ENCODE assay signal across 9 cellular contexts in the genomic region with DNA sequence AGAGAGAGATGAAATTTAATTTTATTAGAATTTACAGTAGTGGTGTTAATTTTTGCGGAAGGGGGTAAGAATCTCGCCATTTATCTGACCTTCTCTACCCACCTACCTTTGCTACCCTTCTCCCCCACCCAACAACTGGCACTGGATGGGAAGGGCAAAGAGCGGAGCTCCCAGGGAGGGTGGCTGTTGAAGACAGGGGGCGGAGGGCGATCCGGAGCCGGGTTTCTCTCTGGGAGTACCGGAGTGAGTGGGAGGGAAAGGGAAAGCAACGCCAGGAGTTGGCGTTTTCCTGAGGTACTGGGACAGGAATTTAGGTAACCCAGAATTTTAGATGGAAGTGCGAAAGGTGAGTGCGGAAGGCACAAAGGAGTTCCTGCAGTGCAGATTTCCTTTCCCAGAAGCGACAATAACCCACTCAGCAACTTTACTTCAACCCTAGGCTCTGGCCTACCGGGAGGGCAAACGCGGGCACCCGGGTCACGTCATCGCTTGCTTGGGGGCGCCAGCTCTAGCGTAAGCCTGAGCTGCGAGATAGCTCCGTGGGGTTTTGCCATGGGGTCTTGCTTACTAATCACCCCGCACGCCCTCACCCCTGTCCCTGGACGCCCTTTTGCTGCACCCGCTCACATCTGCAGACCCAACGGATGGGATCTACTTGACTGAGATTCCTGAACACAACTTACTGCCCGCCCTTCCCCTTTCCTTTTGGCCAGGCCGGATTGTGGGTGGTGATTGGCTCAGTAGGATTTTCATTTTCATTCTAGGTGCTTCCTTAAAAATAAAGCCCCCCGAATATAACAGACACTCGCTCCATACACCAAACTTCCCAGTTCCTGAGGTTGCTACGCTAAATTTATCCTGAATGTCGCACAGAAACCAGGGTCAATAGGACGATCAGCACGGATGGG.
A peak's percentile ranks its signal among the peaks of the same experiment; 100 is the strongest.
DNase-seq lines count a peak whose midpoint lies in the region; ATAC-seq, FAIRE-seq and TF ChIP-seq lines count a peak whose summit lies in the region.
"Had no signal": no experiment of that assay in that cellular context is flagged by ENCODE, and none has a peak within 500 bp of the region (broad histone marks: within the 10 kb centered on the region; RNA-seq: fewer than 3 reads in every experiment).

No MANE protein-coding gene starts in this region.

- H3K4me3 ChIP-seq in adipocyte (ENCODE audit: low read length), result peak overlapping the region; percentile 73
- H3K4me3 ChIP-seq in kidney (ENCODE audit: low read length in 2 of 2), result peak overlapping the region; percentile 66 to 78
- peak overlapping the region in 4 of 5 donors; percentile 49 to 59 (median 55) for H3K4me3 ChIP-seq in subcutaneous abdominal adipose tissue (ENCODE audit: low read depth in 1 of 5, low read length in 5 of 5)
- H3K4me3 ChIP-seq in CD8-positive, alpha-beta memory T cell (ENCODE audit: low read length), result no peak overlapping the region

- peaks cover 75 to 91% of the 10 kb centered on the region in 2 donors for H3K27me3 Mint-ChIP-seq in stimulated activated naive B cell treated with anti-CD40 and anti-IgM and Interleukin-4, amounts not matched to agents 10 μg/mL and 1 μg/mL and 100 μg/mL, for 72 hours
- peaks cover 46 to 72% of the 10 kb centered on the region in 2 donors for H3K27me3 Mint-ChIP-seq in CD8-positive, alpha-beta memory T cell

- TF ChIP-seq CTCF in kidney (IDR thresholded peaks at IDR 0.05; ENCODE audit: borderline replicate concordance, extremely low read depth, insufficient read depth), result no peak

- DNase-seq in NCI-H748 (lab: John Stamatoyannopoulos, UW; ENCODE audit: unreplicated experiment), result peak; percentile 3
- no peak for DNase-seq in NCI-H748 treated with DMSO at 0.1 percent for 48 hours (lab: John Stamatoyannopoulos, UW)
- DNase-seq in adipocyte (ENCODE audit: low read depth), result no peak
- peak; percentile 64 for DNase-seq in kidney
- DNase-seq in stimulated activated naive B cell treated with anti-CD40 and anti-IgM and Interleukin-4, amounts not matched to agents 10 μg/mL and 1 μg/mL and 100 μg/mL, for 72 hours, result no peak
- DNase-seq in CD8-positive, alpha-beta memory T cell, result no peak
- no peak for DNase-seq in HuH-7.5 (ENCODE audit: low spot score)
- DNase-seq: erythroblast had no signal

- H3K9me3 Mint-ChIP-seq in stimulated activated naive B cell treated with anti-CD40 and anti-IgM and Interleukin-4, amounts not matched to agents 10 μg/mL and 1 μg/mL and 100 μg/mL, for 72 hours, result peaks cover 0 to 2% of the 10 kb centered on the region in 2 donors
- peaks cover 0 to 30% (median 24%) of the 10 kb centered on the region in 5 donors for H3K9me3 Mint-ChIP-seq in CD8-positive, alpha-beta memory T cell

- H3K27ac Mint-ChIP-seq in stimulated activated naive B cell treated with anti-CD40 and anti-IgM and Interleukin-4, amounts not matched to agents 10 μg/mL and 1 μg/mL and 100 μg/mL, for 72 hours, result no peak overlapping the region
- H3K27ac Mint-ChIP-seq in CD8-positive, alpha-beta memory T cell, result no peak overlapping the region

- H3K9ac ChIP-seq in adipocyte (ENCODE audit: low read length), result no peak overlapping the region
- peak overlapping the region; percentile 77 to 90 for H3K9ac ChIP-seq in kidney (ENCODE audit: low read length in 2 of 2)
- no peak overlapping the region for H3K9ac ChIP-seq in subcutaneous abdominal adipose tissue (ENCODE audit: low read length in 5 of 5)

- H3K36me3 ChIP-seq in adipocyte (ENCODE audit: control insufficient read depth, insufficient read depth, low read length, severe bottlenecking) (no peaks in the 10 kb centered on the region), kidney (ENCODE audit: control insufficient read depth in 1 of 2, insufficient read depth in 2 of 2, low read length in 2 of 2) (no peaks in the 10 kb centered on the region), subcutaneous abdominal adipose tissue (ENCODE audit: control insufficient read depth in 5 of 5, insufficient read depth in 5 of 5, low read length in 5 of 5) (no peaks in the 10 kb centered on the region)
- H3K36me3 ChIP-seq in CD8-positive, alpha-beta memory T cell (ENCODE audit: insufficient read depth, low read length), result no peaks in the 10 kb centered on the region

- peaks cover 12 to 23% of the 10 kb centered on the region in 2 donors for H3K4me1 Mint-ChIP-seq in stimulated activated naive B cell treated with anti-CD40 and anti-IgM and Interleukin-4, amounts not matched to agents 10 μg/mL and 1 μg/mL and 100 μg/mL, for 72 hours
- peaks cover 0 to 3% (median 0%) of the 10 kb centered on the region in 3 donors for H3K4me1 Mint-ChIP-seq in CD8-positive, alpha-beta memory T cell

- peaks cover 2 to 8% of the 10 kb centered on the region in 2 donors for H3K36me3 Mint-ChIP-seq in stimulated activated naive B cell treated with anti-CD40 and anti-IgM and Interleukin-4, amounts not matched to agents 10 μg/mL and 1 μg/mL and 100 μg/mL, for 72 hours
- H3K36me3 Mint-ChIP-seq in CD8-positive, alpha-beta memory T cell, result peaks cover 0 to 8% (median 0%) of the 10 kb centered on the region in 3 donors

- no peak for FAIRE-seq in kidney (lab: Jason Lieb, UNC)

- H3K9me3 ChIP-seq in adipocyte (ENCODE audit: control insufficient read depth, low read length) (no peaks in the 10 kb centered on the region), kidney (ENCODE audit: control insufficient read depth in 1 of 2, low read length in 2 of 2) (no peaks in the 10 kb centered on the region), subcutaneous abdominal adipose tissue (ENCODE audit: control insufficient read depth in 5 of 5, low read length in 5 of 5) (no peaks in the 10 kb centered on the region)
- no peaks in the 10 kb centered on the region for H3K9me3 ChIP-seq in CD8-positive, alpha-beta memory T cell (ENCODE audit: low read length)

- H3K27me3 ChIP-seq in adipocyte (replicated peaks; ENCODE audit: control insufficient read depth, insufficient read depth, low read length), result peaks cover 79% of the 10 kb centered on the region
- peaks cover 49 to 66% (median 57%) of the 10 kb centered on the region in 5 donors for H3K27me3 ChIP-seq in subcutaneous abdominal adipose tissue (ENCODE audit: control insufficient read depth in 5 of 5, insufficient read depth in 4 of 5, low read length in 5 of 5)
- peaks cover 17% of the 10 kb centered on the region for H3K27me3 ChIP-seq in CD8-positive, alpha-beta memory T cell (ENCODE audit: insufficient read depth, low read length, poor library complexity, severe bottlenecking)

- H3K27ac ChIP-seq in kidney (ENCODE audit: low read depth in 2 of 2, low read length in 2 of 2) (peak overlapping the region; percentile 87 to 93), subcutaneous abdominal adipose tissue (ENCODE audit: low read depth, low read length) (no peak overlapping the region)
- H3K27ac ChIP-seq in CD8-positive, alpha-beta memory T cell (ENCODE audit: low read depth, low read length), result no peak overlapping the region

- CTCF ChIA-PET in CD8-positive, alpha-beta memory T cell (lab: Charles Lee), result no interaction called here

- POLR2A ChIA-PET in CD8-positive, alpha-beta memory T cell (lab: Charles Lee), result no interaction called here

- intact Hi-C loops in kidney (cut with DNase I), result no loop called here

- no peak for ATAC-seq in stimulated activated naive B cell treated with anti-CD40 and anti-IgM and Interleukin-4, amounts not matched to agents 10 μg/mL and 1 μg/mL and 100 μg/mL, for 72 hours (replicated peaks)

- peaks cover 3% of the 10 kb centered on the region for H3K4me1 ChIP-seq in adipocyte (ENCODE audit: control insufficient read depth, insufficient read depth, low read length)
- no peaks in the 10 kb centered on the region for H3K4me1 ChIP-seq in kidney (ENCODE audit: control insufficient read depth in 1 of 2, insufficient read depth in 1 of 2, low read depth in 1 of 2, low read length in 2 of 2)
- peaks cover 0 to 60% (median 44%) of the 10 kb centered on the region in 5 donors for H3K4me1 ChIP-seq in subcutaneous abdominal adipose tissue (ENCODE audit: control insufficient read depth in 5 of 5, insufficient read depth in 5 of 5, low read length in 5 of 5)
- no peaks in the 10 kb centered on the region for H3K4me1 ChIP-seq in CD8-positive, alpha-beta memory T cell (ENCODE audit: insufficient read depth, low read length)

- peak overlapping the region in 1 of 2 donors; percentile 18 for H3K4me3 Mint-ChIP-seq in stimulated activated naive B cell treated with anti-CD40 and anti-IgM and Interleukin-4, amounts not matched to agents 10 μg/mL and 1 μg/mL and 100 μg/mL, for 72 hours
- peak overlapping the region in 1 of 7 donors; percentile 43 for H3K4me3 Mint-ChIP-seq in CD8-positive, alpha-beta memory T cell

Comparison
In these comparisons a context has a peak if more than half of its experiments do, and no peak if none do; other contexts are left out.
1. DNase-seq: peak in NCI-H748 (single experiment) and kidney (single experiment); none in NCI-H748 treated with DMSO at 0.1 percent for 48 hours (single experiment), adipocyte (single experiment), stimulated activated naive B cell treated with anti-CD40 and anti-IgM and Interleukin-4, amounts not matched to agents 10 μg/mL and 1 μg/mL and 100 μg/mL, for 72 hours (single experiment), CD8-positive, alpha-beta memory T cell (0 of 5) and HuH-7.5 (single experiment).
2. H3K9ac ChIP-seq: peak in kidney (2 of 2); none in adipocyte (single experiment) and subcutaneous abdominal adipose tissue (0 of 5).
3. H3K27ac ChIP-seq: peak in kidney (2 of 2); none in subcutaneous abdominal adipose tissue (single experiment) and CD8-positive, alpha-beta memory T cell (single experiment).